22 cellular contexts compared by ENCODE assay signal in genomic region chr12:54296393-54297121, GRCh38. TPM values are rescaled to one million over a fixed set of nuclear protein-coding genes. Genes with fewer than 3 reads are reported as not detected.
A peak's percentile ranks its signal among the peaks of the same experiment; 100 is the strongest.
DNase-seq lines count a peak whose midpoint lies in the region; ATAC-seq and TF ChIP-seq lines count a peak whose summit lies in the region.
"Had no signal": no experiment of that assay in that cellular context is flagged by ENCODE, and none has a peak within 500 bp of the region (broad histone marks: within the 10 kb centered on the region; RNA-seq: fewer than 3 reads in every experiment).

No MANE protein-coding gene starts in this region.

- ATAC-seq in lower lobe of right lung, result no peak
- ATAC-seq: HepG2, Right ventricle myocardium inferior had no signal

- H3K79me2 ChIP-seq in osteoblast (ENCODE audit: insufficient read depth, low read length), result no peaks in the 10 kb centered on the region

- peak overlapping the region; percentile 91 for H3K27ac ChIP-seq in HL-60 (replicated peaks)
- no peak overlapping the region for H3K27ac ChIP-seq in lower lobe of right lung
- no peak overlapping the region for H3K27ac ChIP-seq in osteoblast (ENCODE audit: low read depth, low read length)
- no peak overlapping the region for H3K27ac ChIP-seq in vagina
- H3K27ac ChIP-seq: Peyer's patch had no signal

- TF ChIP-seq CTCF in HL-60 (IDR thresholded peaks at IDR 0.05; ENCODE audit: insufficient read depth, low read length) (no peak), lower lobe of right lung (IDR thresholded peaks at IDR 0.05) (no peak), osteoblast (IDR thresholded peaks at IDR 0.05; ENCODE audit: extremely low read depth, low read depth, low read length) (no peak), vagina (IDR thresholded peaks at IDR 0.05) (no peak)

- H3K4me3 ChIP-seq in HL-60 (replicated peaks; ENCODE audit: insufficient read depth, low read length) (peak overlapping the region; percentile 33), lower lobe of right lung (peak overlapping the region; percentile 7), osteoblast (ENCODE audit: insufficient read depth, low read length) (no peak overlapping the region), vagina (no peak overlapping the region)
- H3K4me3 ChIP-seq: Peyer's patch had no signal

- DNase-seq in HL-60 (ENCODE audit: low read depth in 1 of 2, low spot score in 1 of 2) (peak in 1 of 2 experiments; percentile 77), OCI-M1 (lab: John Stamatoyannopoulos, UW) (peak; percentile 73), lower lobe of right lung (no peak), osteoblast (ENCODE audit: insufficient read length, low spot score, missing footprints) (peak; percentile 45), SK-N-DZ (ENCODE audit: low spot score) (no peak), vagina (ENCODE audit: extremely low spot score in 2 of 2) (no peak)
- no peak for DNase-seq in activated CD4-positive, alpha-beta T cell treated with anti-CD3 and anti-CD28 coated beads, Interleukin-2, amount 50 U/mL, for 48 hours
- DNase-seq in activated CD4-positive, alpha-beta T cell treated with anti-CD3 and anti-CD28 coated beads, Interleukin-2, amount 50 U/mL, for 1 hour, result no peak
- DNase-seq: CD4-positive, alpha-beta memory T cell; DMS79 treated with DMSO at 0.1 percent for 48 hours; GDM1; Karpas-422; MM.1S; NCI-H1105; NCI-H1694 treated with DMSO at 0.1 percent for 48 hours; NCI-H2107; NCI-H2227 treated with DMSO at 0.1 percent for 48 hours; NCI-H524; Peyer's patch had no signal

- intact Hi-C loops in lower lobe of right lung (cut with DNase I) (no loop called here), vagina (cut with DNase I) (no loop called here)

- H2AFZ ChIP-seq in osteoblast (ENCODE audit: low read length), result no peak overlapping the region

- H3K36me3 ChIP-seq in lower lobe of right lung, result peaks cover 6% of the 10 kb centered on the region
- H3K36me3 ChIP-seq in osteoblast (ENCODE audit: insufficient read depth, low read length), result no peaks in the 10 kb centered on the region
- H3K36me3 ChIP-seq in vagina, result no peaks in the 10 kb centered on the region
- H3K36me3 ChIP-seq: Peyer's patch had no signal

- H4K20me1 ChIP-seq in osteoblast (ENCODE audit: insufficient read depth, low read length), result peaks cover 3% of the 10 kb centered on the region

- no peak overlapping the region for H3K4me2 ChIP-seq in osteoblast (ENCODE audit: insufficient read depth, low read length)
- H3K4me2 ChIP-seq: SK-N-SH had no signal

- peaks cover 24% of the 10 kb centered on the region for H3K4me1 ChIP-seq in lower lobe of right lung
- H3K4me1 ChIP-seq in osteoblast (ENCODE audit: insufficient read depth, low read length), result peaks cover 20% of the 10 kb centered on the region
- H3K4me1 ChIP-seq in vagina, result peaks cover 12% of the 10 kb centered on the region

- H3K9me3 ChIP-seq in lower lobe of right lung (no peaks in the 10 kb centered on the region), osteoblast (ENCODE audit: low read depth, low read length) (no peaks in the 10 kb centered on the region), vagina (no peaks in the 10 kb centered on the region)
- H3K9me3 ChIP-seq: Peyer's patch, SK-N-SH had no signal

- TF ChIP-seq POLR2A in vagina (IDR thresholded peaks at IDR 0.05), result no peak

- no peaks in the 10 kb centered on the region for H3K27me3 ChIP-seq in HL-60 (ENCODE audit: insufficient read depth, poor library complexity, severe bottlenecking)
- no peaks in the 10 kb centered on the region for H3K27me3 ChIP-seq in lower lobe of right lung (ENCODE audit: low read depth)
- H3K27me3 ChIP-seq in osteoblast (ENCODE audit: insufficient read depth, low read length), result peaks cover 4% of the 10 kb centered on the region
- H3K27me3 ChIP-seq in vagina, result no peaks in the 10 kb centered on the region
- H3K27me3 ChIP-seq: Peyer's patch had no signal

RNA-seq across cellular contexts. Expression of gene NFE2, which starts 4.3 kb away (rescaled TPM):
- total RNA-seq in lower lobe of right lung, result 13.5 TPM
- total RNA-seq in osteoblast, result 1.4 and 2.7 TPM in 2 replicates
- polyA plus RNA-seq in SK-N-DZ (2014; cell fraction: cytosol; rRNA removed), result 0.15 and 0.51 TPM in 2 replicates
- polyA plus RNA-seq in SK-N-DZ (2014; cell fraction: nucleus; rRNA removed), result 0.47 TPM in 1 of 2 replicates, not detected in the other
- not detected for total RNA-seq in vagina
- total RNA-seq: CD4-positive, alpha-beta memory T cell; Peyer's patch had no signal

RNA-seq across cellular contexts. Expression of gene HNRNPA1, which starts 16.0 kb away (rescaled TPM):
- 598 TPM for total RNA-seq in lower lobe of right lung
- total RNA-seq in osteoblast, result 217 and 232 TPM in 2 replicates
- polyA plus RNA-seq in SK-N-DZ (2014; cell fraction: cytosol; rRNA removed), result 1,254 and 1,728 TPM in 2 replicates
- 616 and 1,253 TPM in 2 replicates for polyA plus RNA-seq in SK-N-DZ (2014; cell fraction: nucleus; rRNA removed)
- 521 TPM for total RNA-seq in vagina

RNA-seq across cellular contexts. Expression of gene CBX5, which starts 16.6 kb away (rescaled TPM):
- 50.1 TPM for total RNA-seq in lower lobe of right lung
- 37.1 and 37.6 TPM in 2 replicates for total RNA-seq in osteoblast
- polyA plus RNA-seq in SK-N-DZ (2014; cell fraction: cytosol; rRNA removed), result 64.8 and 65.8 TPM in 2 replicates
- polyA plus RNA-seq in SK-N-DZ (2014; cell fraction: nucleus; rRNA removed), result 27.8 and 50.7 TPM in 2 replicates
- 21.6 TPM for total RNA-seq in vagina

RNA-seq across cellular contexts. Expression of gene COPZ1, which starts 28.4 kb away (rescaled TPM):
- total RNA-seq in lower lobe of right lung, result 129 TPM
- total RNA-seq in osteoblast, result 96.9 and 104 TPM in 2 replicates
- polyA plus RNA-seq in SK-N-DZ (2014; cell fraction: cytosol; rRNA removed), result 181 and 301 TPM in 2 replicates
- polyA plus RNA-seq in SK-N-DZ (2014; cell fraction: nucleus; rRNA removed), result 131 and 141 TPM in 2 replicates
- 47.6 TPM for total RNA-seq in vagina

Comparison
In these comparisons a context has a peak if more than half of its experiments do, and no peak if none do; other contexts are left out.
1. DNase-seq: peak in OCI-M1 (single experiment) and osteoblast (single experiment); none in lower lobe of right lung (single experiment), activated CD4-positive, alpha-beta T cell treated with anti-CD3 and anti-CD28 coated beads, Interleukin-2, amount 50 U/mL, for 48 hours (0 of 2), activated CD4-positive, alpha-beta T cell treated with anti-CD3 and anti-CD28 coated beads, Interleukin-2, amount 50 U/mL, for 1 hour (single experiment), SK-N-DZ (single experiment) and vagina (0 of 2).
2. H3K4me3 ChIP-seq: peak in HL-60 (single experiment) and lower lobe of right lung (single experiment); none in osteoblast (single experiment) and vagina (0 of 2).